Comparison of ENCODE assay signal across 20 cellular contexts in genomic region chr21:44024257-44024656, GRCh38. TPM values are rescaled to one million over a fixed set of nuclear protein-coding genes. Genes with fewer than 3 reads are reported as not detected.
DNase-seq lines count a peak whose midpoint lies in the region; ATAC-seq and TF ChIP-seq lines count a peak whose summit lies in the region.
"Had no signal": no experiment of that assay in that cellular context is flagged by ENCODE, and none has a peak within 500 bp of the region (broad histone marks: within the 10 kb centered on the region; RNA-seq: fewer than 3 reads in every experiment).

No MANE protein-coding gene starts in this region.

- H3K27me3 Mint-ChIP-seq in CD8-positive, alpha-beta T cell (ENCODE audit: low read depth): no peaks in the 10 kb centered on the region
- no peaks in the 10 kb centered on the region for H3K27me3 Mint-ChIP-seq in central memory CD8-positive, alpha-beta T cell
- H3K27me3 Mint-ChIP-seq in osteocyte (ENCODE audit: unreplicated experiment): no peaks in the 10 kb centered on the region
- H3K27me3 Mint-ChIP-seq: activated naive CD8-positive, alpha-beta T cell treated with anti-CD3 and anti-CD28 coated beads, Interleukin-2, amount 10 ng/mL, durations not matched to agents 7 days and 5 days had no signal

- H3K4me1 ChIP-seq in CD8-positive, alpha-beta T cell (ENCODE audit: insufficient read depth, low read length): peaks cover 82% of the 10 kb centered on the region
- H3K4me1 ChIP-seq: colonic mucosa had no signal

- POLR2A ChIA-PET in CD8-positive, alpha-beta T cell (lab: Charles Lee): no interaction called here

- intact Hi-C loops in CD8-positive, alpha-beta T cell (cut with DNase I, micrococcal nuclease): no loop called here

- no peaks in the 10 kb centered on the region for H3K9me3 ChIP-seq in CD8-positive, alpha-beta T cell (ENCODE audit: low read length)
- H3K9me3 ChIP-seq: body of pancreas, colonic mucosa, neutrophil, right atrium auricular region, thyroid gland had no signal

- peak; percentile 44 for DNase-seq in activated CD8-positive, alpha-beta memory T cell treated with anti-CD3 and anti-CD28 coated beads, Interleukin-2, amount 50 U/mL, for 48 hours
- no peak for DNase-seq in activated CD8-positive, alpha-beta memory T cell treated with anti-CD3 and anti-CD28 coated beads, Interleukin-2, amount 50 U/mL, for 4 hours
- DNase-seq in CD8-positive, alpha-beta T cell: no peak
- no peak for DNase-seq in central memory CD8-positive, alpha-beta T cell (ENCODE audit: low spot score in 2 of 2)
- DNase-seq in osteocyte (ENCODE audit: extremely low spot score, unreplicated experiment) (no peak), NCI-H82 treated with DMSO at 0.1 percent for 48 hours (lab: John Stamatoyannopoulos, UW; ENCODE audit: unreplicated experiment) (no peak), GF-D8 (lab: John Stamatoyannopoulos, UW) (no peak), hepatic stellate cell (ENCODE audit: low spot score) (no peak)
- DNase-seq: activated naive CD8-positive, alpha-beta T cell treated with anti-CD3 and anti-CD28 coated beads, Interleukin-2, amount 10 ng/mL, durations not matched to agents 7 days and 5 days; colonic mucosa; DMS153; glutamatergic neuron; NCI-H1417; NCI-H524 treated with DMSO at 0.1 percent for 48 hours; T1000 had no signal

- H3K4me3 Mint-ChIP-seq in CD8-positive, alpha-beta T cell: no peak overlapping the region
- no peak overlapping the region for H3K4me3 Mint-ChIP-seq in central memory CD8-positive, alpha-beta T cell
- no peak overlapping the region for H3K4me3 Mint-ChIP-seq in osteocyte (ENCODE audit: unreplicated experiment)
- H3K4me3 Mint-ChIP-seq: activated naive CD8-positive, alpha-beta T cell treated with anti-CD3 and anti-CD28 coated beads, Interleukin-2, amount 10 ng/mL, durations not matched to agents 7 days and 5 days had no signal

- H3K36me3 Mint-ChIP-seq in CD8-positive, alpha-beta T cell: peaks cover 10% of the 10 kb centered on the region
- H3K36me3 Mint-ChIP-seq in central memory CD8-positive, alpha-beta T cell (ENCODE audit: insufficient read depth): peaks cover 22% of the 10 kb centered on the region
- H3K36me3 Mint-ChIP-seq in osteocyte (ENCODE audit: unreplicated experiment): no peaks in the 10 kb centered on the region

- TF ChIP-seq CTCF in CD8-positive, alpha-beta T cell (IDR thresholded peaks at IDR 0.05): no peak
- TF ChIP-seq CTCF in osteocyte (IDR thresholded peaks at IDR 0.05): no peak

- CTCF ChIA-PET in CD8-positive, alpha-beta T cell (lab: Charles Lee): interaction anchor here (1.2 kb wide), 1 partner anchor 10 kb away, joined by 3 read pairs; no protein-coding TSS in a partner anchor

- peak overlapping the region; percentile 80 for H3K27ac Mint-ChIP-seq in CD8-positive, alpha-beta T cell
- H3K27ac Mint-ChIP-seq in central memory CD8-positive, alpha-beta T cell (ENCODE audit: low read depth): peak overlapping the region; percentile 81
- peak overlapping the region; percentile 82 for H3K27ac Mint-ChIP-seq in osteocyte (ENCODE audit: unreplicated experiment)

- H3K4me1 Mint-ChIP-seq in CD8-positive, alpha-beta T cell (ENCODE audit: low read depth): peaks cover 86% of the 10 kb centered on the region
- peaks cover 83% of the 10 kb centered on the region for H3K4me1 Mint-ChIP-seq in central memory CD8-positive, alpha-beta T cell
- H3K4me1 Mint-ChIP-seq in osteocyte (ENCODE audit: unreplicated experiment): peaks cover 47% of the 10 kb centered on the region

- H3K4me3 ChIP-seq in CD8-positive, alpha-beta T cell (ENCODE audit: low read depth, low read length): no peak overlapping the region
- H3K4me3 ChIP-seq: body of pancreas, colonic mucosa, right atrium auricular region, thyroid gland had no signal

- H3K9me3 Mint-ChIP-seq in CD8-positive, alpha-beta T cell: no peaks in the 10 kb centered on the region
- no peaks in the 10 kb centered on the region for H3K9me3 Mint-ChIP-seq in central memory CD8-positive, alpha-beta T cell
- H3K9me3 Mint-ChIP-seq in osteocyte (ENCODE audit: unreplicated experiment): no peaks in the 10 kb centered on the region
- H3K9me3 Mint-ChIP-seq: activated naive CD8-positive, alpha-beta T cell treated with anti-CD3 and anti-CD28 coated beads, Interleukin-2, amount 10 ng/mL, durations not matched to agents 7 days and 5 days had no signal

- no peak for ATAC-seq in CD8-positive, alpha-beta T cell
- ATAC-seq in central memory CD8-positive, alpha-beta T cell (replicated peaks; ENCODE audit: extremely low read depth, poor library complexity, severe bottlenecking): no peak

- no peak overlapping the region for H3K27ac ChIP-seq in CD8-positive, alpha-beta T cell (ENCODE audit: low read depth, low read length)
- H3K27ac ChIP-seq: C4-2B, thyroid gland had no signal

- no peaks in the 10 kb centered on the region for H3K36me3 ChIP-seq in CD8-positive, alpha-beta T cell (ENCODE audit: insufficient read depth, low read length)
- H3K36me3 ChIP-seq: colonic mucosa, neutrophil, right atrium auricular region, thyroid gland had no signal

- no peaks in the 10 kb centered on the region for H3K27me3 ChIP-seq in CD8-positive, alpha-beta T cell (ENCODE audit: insufficient read depth, low read length)
- H3K27me3 ChIP-seq: body of pancreas, colonic mucosa, neutrophil, right atrium auricular region, thyroid gland had no signal

RNA-seq across cellular contexts. Expression of gene TRAPPC10, which starts 12.1 kb away (rescaled TPM):
- 100 to 1,000 TPM; 128 to 130 TPM for total RNA-seq in CD8-positive, alpha-beta T cell
- total RNA-seq in osteocyte: 41.7 and 46.1 TPM in 2 replicates
